12 cellular contexts compared by ENCODE assay signal in genomic region chr11:130118165-130118564, GRCh38. TPM values are rescaled to one million over a fixed set of nuclear protein-coding genes. Genes with fewer than 3 reads are reported as not detected.
A peak's percentile ranks its signal among the peaks of the same experiment; 100 is the strongest.
DNase-seq lines count a peak whose midpoint lies in the region; ATAC-seq and TF ChIP-seq lines count a peak whose summit lies in the region.
"Had no signal": no experiment of that assay in that cellular context is flagged by ENCODE, and none has a peak within 500 bp of the region (broad histone marks: within the 10 kb centered on the region; RNA-seq: fewer than 3 reads in every experiment).

No MANE protein-coding gene starts in this region.

- ATAC-seq in stimulated activated naive CD8-positive, alpha-beta T cell treated with anti-CD3 and anti-CD28 coated beads, Interleukin-15, Interleukin-2, amounts not matched to agents 100 U/mL and 50 U/mL, for 24 hours = no peak
- peak; percentile 85 for ATAC-seq in HG02623 (IDR thresholded peaks at IDR 0.05; ENCODE audit: unreplicated experiment)
- peak; percentile 89 for ATAC-seq in HG03469 (IDR thresholded peaks at IDR 0.05; ENCODE audit: unreplicated experiment)
- no peak for ATAC-seq in psoas muscle
- ATAC-seq: lower lobe of right lung had no signal

- H3K4me1 Mint-ChIP-seq in stimulated activated naive CD8-positive, alpha-beta T cell treated with anti-CD3 and anti-CD28 coated beads, Interleukin-15, Interleukin-2, amounts not matched to agents 100 ng/mL and 50 ng/mL, for 24 hours (ENCODE audit: low read depth) = peaks cover 70% of the 10 kb centered on the region

- H3K9me3 Mint-ChIP-seq in stimulated activated naive CD8-positive, alpha-beta T cell treated with anti-CD3 and anti-CD28 coated beads, Interleukin-15, Interleukin-2, amounts not matched to agents 100 ng/mL and 50 ng/mL, for 24 hours = no peaks in the 10 kb centered on the region

- H3K4me3 Mint-ChIP-seq in stimulated activated naive CD8-positive, alpha-beta T cell treated with anti-CD3 and anti-CD28 coated beads, Interleukin-15, Interleukin-2, amounts not matched to agents 100 ng/mL and 50 ng/mL, for 24 hours = peak overlapping the region; percentile 42

- no peak overlapping the region for H3K27ac Mint-ChIP-seq in stimulated activated naive CD8-positive, alpha-beta T cell treated with anti-CD3 and anti-CD28 coated beads, Interleukin-15, Interleukin-2, amounts not matched to agents 100 ng/mL and 50 ng/mL, for 24 hours

- no peak for TF ChIP-seq POLR2A in sigmoid colon (IDR thresholded peaks at IDR 0.05)

- intact Hi-C loops in psoas muscle (cut with DNase I) (no loop called here), sigmoid colon (cut with DNase I) (no loop called here)

- H3K4me3 ChIP-seq in psoas muscle (no peak overlapping the region), sigmoid colon (no peak overlapping the region), HAP-1 (no peak overlapping the region)
- H3K4me3 ChIP-seq: lower lobe of right lung had no signal

- H3K36me3 Mint-ChIP-seq in stimulated activated naive CD8-positive, alpha-beta T cell treated with anti-CD3 and anti-CD28 coated beads, Interleukin-15, Interleukin-2, amounts not matched to agents 100 ng/mL and 50 ng/mL, for 24 hours (ENCODE audit: low read depth) = peaks cover 27% of the 10 kb centered on the region

- H3K9me3 ChIP-seq in psoas muscle = no peaks in the 10 kb centered on the region
- no peaks in the 10 kb centered on the region for H3K9me3 ChIP-seq in sigmoid colon
- no peaks in the 10 kb centered on the region for H3K9me3 ChIP-seq in HAP-1
- H3K9me3 ChIP-seq: lower lobe of right lung had no signal

- TF ChIP-seq CTCF in psoas muscle (IDR thresholded peaks at IDR 0.05) (no peak), sigmoid colon (IDR thresholded peaks at IDR 0.05) (no peak)

- TF ChIP-seq EP300 in sigmoid colon (IDR thresholded peaks at IDR 0.05) = no peak

- H3K27me3 ChIP-seq in psoas muscle (ENCODE audit: insufficient read depth in 3 of 3, low read length in 2 of 3) (no peaks in the 10 kb centered on the region), sigmoid colon (no peaks in the 10 kb centered on the region), HAP-1 (ENCODE audit: low read depth) (no peaks in the 10 kb centered on the region)

- 84 to 96% (median 89%) methylated on average over 2 of the region's 2 CpGs for WGBS in psoas muscle, 3 donors
- WGBS in sigmoid colon, 2 donors = 50 to 70% methylated on average over 2 of the region's 2 CpGs

- in situ Hi-C loops in HAP-1 (cut with MboI; ENCODE audit: low sequenced_read_pairs) = no loop called here

- H3K27ac ChIP-seq in psoas muscle = no peak overlapping the region
- no peak overlapping the region for H3K27ac ChIP-seq in sigmoid colon
- H3K27ac ChIP-seq: lower lobe of right lung had no signal

- peaks cover 6 to 18% of the 10 kb centered on the region in 2 donors for H3K36me3 ChIP-seq in psoas muscle (ENCODE audit: insufficient read depth in 1 of 2, low read depth in 1 of 2)
- H3K36me3 ChIP-seq in sigmoid colon = peaks cover 9 to 22% (median 13%) of the 10 kb centered on the region in 4 donors
- peaks cover 36% of the 10 kb centered on the region for H3K36me3 ChIP-seq in HAP-1 (replicated peaks)

- H3K4me1 ChIP-seq in psoas muscle (peaks cover 10% of the 10 kb centered on the region), sigmoid colon (peaks cover 0 to 17% (median 10%) of the 10 kb centered on the region in 4 donors), HAP-1 (no peaks in the 10 kb centered on the region)

- peaks cover 11% of the 10 kb centered on the region for H3K27me3 Mint-ChIP-seq in stimulated activated naive CD8-positive, alpha-beta T cell treated with anti-CD3 and anti-CD28 coated beads, Interleukin-15, Interleukin-2, amounts not matched to agents 100 ng/mL and 50 ng/mL, for 24 hours

- no peak for DNase-seq in stimulated activated naive CD8-positive, alpha-beta T cell treated with anti-CD3 and anti-CD28 coated beads, Interleukin-15, Interleukin-2, amounts not matched to agents 100 U/mL and 50 U/mL, for 24 hours
- DNase-seq in psoas muscle = no peak
- DNase-seq in NCI-H1694 treated with DMSO at 0.1 percent for 48 hours (lab: John Stamatoyannopoulos, UW) = no peak
- no peak for DNase-seq in sigmoid colon
- no peak for DNase-seq in HAP-1 (ENCODE audit: low spot score in 2 of 2)
- DNase-seq: lower lobe of right lung, NCI-H2029, retina, Right ventricle myocardium superior had no signal

RNA-seq across cellular contexts. Expression of gene ST14, which starts 41.4 kb away (rescaled TPM):
- total RNA-seq in psoas muscle (under 1 TPM; 0.51 to 0.77 (median 0.55) TPM), sigmoid colon (1 to 10 TPM; 1.8 to 5.1 (median 3.2) TPM)
- polyA plus RNA-seq in psoas muscle (under 1 TPM; 0.22 to 0.44 (median 0.25) TPM), sigmoid colon (100 to 1,000 TPM in 2 of 3 donors, 10 to 100 TPM in 1; 51.7 to 324 (median 109) TPM)

RNA-seq across cellular contexts. Expression of gene APLP2, which starts 48.5 kb away (rescaled TPM):
- total RNA-seq in psoas muscle = 10 to 100 TPM; 59.4 to 85.9 (median 65.3) TPM
- polyA plus RNA-seq in psoas muscle = 10 to 100 TPM; 37.8 to 96.7 (median 73.8) TPM
- total RNA-seq in sigmoid colon = 100 to 1,000 TPM; 247 to 276 (median 256) TPM
- 100 to 1,000 TPM in 2 of 3 donors, 10 to 100 TPM in 1; 39.0 to 193 (median 106) TPM for polyA plus RNA-seq in sigmoid colon

Comparison
In these comparisons a context has a peak if more than half of its experiments do, and no peak if none do; other contexts are left out.
1. ATAC-seq: peak in HG02623 (single experiment) and HG03469 (single experiment); none in stimulated activated naive CD8-positive, alpha-beta T cell treated with anti-CD3 and anti-CD28 coated beads, Interleukin-15, Interleukin-2, amounts not matched to agents 100 U/mL and 50 U/mL, for 24 hours (single experiment) and psoas muscle (0 of 4).